Comparison of ENCODE assay signal across 17 cellular contexts in genomic region chr2:184727813-184728212, GRCh38.
"Had no signal": no experiment of that assay in that cellular context is flagged by ENCODE, and none has a peak within 500 bp of the region (broad histone marks: within the 10 kb centered on the region; RNA-seq: fewer than 3 reads in every experiment).

No MANE protein-coding gene starts in this region.

- H3K4me3 ChIP-seq: heart left ventricle, sigmoid colon, skin epidermis, testis, tibial nerve, upper lobe of right lung, vagina had no signal

- H3K27me3 ChIP-seq: heart left ventricle, neutrophil, sigmoid colon, testis, tibial nerve, upper lobe of right lung, vagina had no signal

- H3K27ac Mint-ChIP-seq: naive thymus-derived CD4-positive, alpha-beta T cell; stimulated activated naive B cell treated with anti-CD40 and anti-IgM and Interleukin-4, amounts not matched to agents 10 μg/mL and 1 μg/mL and 100 μg/mL, for 72 hours; stimulated activated naive CD8-positive, alpha-beta T cell treated with anti-CD3 and anti-CD28 coated beads, Interleukin-15, amount 100 ng/mL, for 72 hours had no signal

- H3K4me1 ChIP-seq: heart left ventricle, sigmoid colon, testis, tibial nerve, upper lobe of right lung, vagina had no signal

- H3K9me3 ChIP-seq: heart left ventricle, neutrophil, sigmoid colon, testis, tibial nerve, upper lobe of right lung, vagina had no signal

- H3K36me3 ChIP-seq: heart left ventricle, neutrophil, sigmoid colon, tibial nerve, upper lobe of right lung, vagina had no signal

- H3K4me1 Mint-ChIP-seq: naive thymus-derived CD4-positive, alpha-beta T cell; stimulated activated naive CD8-positive, alpha-beta T cell treated with anti-CD3 and anti-CD28 coated beads, Interleukin-15, amount 100 ng/mL, for 72 hours had no signal

- H3K4me3 Mint-ChIP-seq: naive thymus-derived CD4-positive, alpha-beta T cell; stimulated activated naive B cell treated with anti-CD40 and anti-IgM and Interleukin-4, amounts not matched to agents 10 μg/mL and 1 μg/mL and 100 μg/mL, for 72 hours; stimulated activated naive CD8-positive, alpha-beta T cell treated with anti-CD3 and anti-CD28 coated beads, Interleukin-15, amount 100 ng/mL, for 72 hours had no signal

- ATAC-seq: esophagus mucosa; heart left ventricle; naive thymus-derived CD4-positive, alpha-beta T cell; stimulated activated naive B cell treated with anti-CD40 and anti-IgM and Interleukin-4, amounts not matched to agents 10 μg/mL and 1 μg/mL and 100 μg/mL, for 72 hours; stimulated activated naive CD8-positive, alpha-beta T cell treated with anti-CD3 and anti-CD28 coated beads, Interleukin-15, amount 100 ng/mL, for 72 hours; upper lobe of right lung had no signal

- H3K9me3 Mint-ChIP-seq: stimulated activated naive B cell treated with anti-CD40 and anti-IgM and Interleukin-4, amounts not matched to agents 10 μg/mL and 1 μg/mL and 100 μg/mL, for 72 hours; stimulated activated naive CD8-positive, alpha-beta T cell treated with anti-CD3 and anti-CD28 coated beads, Interleukin-15, amount 100 ng/mL, for 72 hours had no signal

- H3K27ac ChIP-seq: heart left ventricle, neutrophil, sigmoid colon, skin epidermis, testis, tibial nerve, upper lobe of right lung, vagina had no signal

- DNase-seq: effector memory CD4-positive, alpha-beta T cell; heart left ventricle; hippocampal formation; kidney glomerular epithelial cell; naive thymus-derived CD4-positive, alpha-beta T cell; sigmoid colon; stimulated activated CD4-positive, alpha-beta T cell treated with anti-CD3 and anti-CD28 coated beads, Interleukin-2, amount 100 ng/mL, for 24 hours; stimulated activated CD4-positive, alpha-beta T cell treated with anti-CD3 and anti-CD28 coated beads, Interleukin-4, amount 100 ng/mL, for 4 hours; stimulated activated naive B cell treated with anti-CD40 and anti-IgM and Interleukin-4, amounts not matched to agents 10 μg/mL and 1 μg/mL and 100 μg/mL, for 72 hours; stimulated activated naive CD8-positive, alpha-beta T cell treated with anti-CD3 and anti-CD28 coated beads, Interleukin-15, amount 100 ng/mL, for 72 hours; testis; upper lobe of right lung had no signal

- H3K36me3 Mint-ChIP-seq: naive thymus-derived CD4-positive, alpha-beta T cell; stimulated activated naive B cell treated with anti-CD40 and anti-IgM and Interleukin-4, amounts not matched to agents 10 μg/mL and 1 μg/mL and 100 μg/mL, for 72 hours had no signal

- H3K27me3 Mint-ChIP-seq: naive thymus-derived CD4-positive, alpha-beta T cell; stimulated activated naive B cell treated with anti-CD40 and anti-IgM and Interleukin-4, amounts not matched to agents 10 μg/mL and 1 μg/mL and 100 μg/mL, for 72 hours; stimulated activated naive CD8-positive, alpha-beta T cell treated with anti-CD3 and anti-CD28 coated beads, Interleukin-15, amount 100 ng/mL, for 72 hours had no signal
